Comparison of ENCODE assay signal across 17 cellular contexts in the genomic region with DNA sequence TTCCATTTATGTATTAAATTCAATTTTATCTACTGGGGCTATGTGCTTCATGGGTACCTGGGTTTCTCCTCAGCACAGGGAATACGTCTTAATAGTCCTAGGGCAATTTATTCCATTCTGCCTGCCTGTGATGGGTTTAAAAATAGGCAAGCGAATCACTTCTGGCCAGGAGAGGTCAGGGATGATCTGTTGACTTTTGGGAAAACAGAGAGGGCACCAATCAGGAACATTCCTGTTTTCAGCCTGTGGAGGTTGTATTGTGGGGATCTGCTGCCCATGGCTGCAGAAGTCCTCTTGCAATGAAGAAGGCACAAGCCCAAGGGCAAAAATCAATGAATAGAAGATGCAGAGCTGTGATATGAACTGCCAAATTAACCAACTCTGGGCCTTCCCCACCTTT.
A peak's percentile ranks its signal among the peaks of the same experiment; 100 is the strongest.
DNase-seq lines count a peak whose midpoint lies in the region; ATAC-seq and TF ChIP-seq lines count a peak whose summit lies in the region.
"Had no signal": no experiment of that assay in that cellular context is flagged by ENCODE, and none has a peak within 500 bp of the region (broad histone marks: within the 10 kb centered on the region; RNA-seq: fewer than 3 reads in every experiment).

No MANE protein-coding gene starts in this region.

- H3K4me1 Mint-ChIP-seq in endodermal cell: peaks cover 3% of the 10 kb centered on the region
- H3K4me1 Mint-ChIP-seq: CD8-positive, alpha-beta memory T cell had no signal

- ATAC-seq in right cardiac atrium: no peak
- no peak for ATAC-seq in HG03039 (IDR thresholded peaks at IDR 0.05; ENCODE audit: unreplicated experiment)

- H3K4me3 Mint-ChIP-seq in endodermal cell: no peak overlapping the region
- H3K4me3 Mint-ChIP-seq: CD8-positive, alpha-beta memory T cell had no signal

- POLR2A ChIA-PET in GM10248 (lab: Yijun Ruan, JAX): no interaction called here

- H3K9me3 ChIP-seq in endodermal cell (ENCODE audit: control insufficient read depth, low read length) (no peaks in the 10 kb centered on the region), right cardiac atrium (ENCODE audit: control insufficient read depth, low read length) (no peaks in the 10 kb centered on the region)
- H3K9me3 ChIP-seq: Peyer's patch had no signal

- no peaks in the 10 kb centered on the region for H3K9me3 Mint-ChIP-seq in endodermal cell

- no peaks in the 10 kb centered on the region for H3K4me1 ChIP-seq in endodermal cell (ENCODE audit: control insufficient read depth, insufficient read depth, low read length)
- H3K4me1 ChIP-seq in right cardiac atrium (ENCODE audit: control insufficient read depth, insufficient read depth, low read length): no peaks in the 10 kb centered on the region
- H3K4me1 ChIP-seq: Peyer's patch had no signal

- H3K4me3 ChIP-seq in endodermal cell (ENCODE audit: low read length) (no peak overlapping the region), right cardiac atrium (ENCODE audit: low read length) (no peak overlapping the region)
- H3K4me3 ChIP-seq: Peyer's patch had no signal

- H3K27ac ChIP-seq in endodermal cell (ENCODE audit: low read depth, low read length) (no peak overlapping the region), right cardiac atrium (ENCODE audit: low read length) (no peak overlapping the region)
- H3K27ac ChIP-seq: Peyer's patch had no signal

- no peaks in the 10 kb centered on the region for H3K36me3 Mint-ChIP-seq in endodermal cell (ENCODE audit: low read depth)
- H3K36me3 Mint-ChIP-seq: CD8-positive, alpha-beta memory T cell had no signal

- no peak overlapping the region for H3K9ac ChIP-seq in endodermal cell (ENCODE audit: extremely low read depth, low read length, poor library complexity, severe bottlenecking)

- no peaks in the 10 kb centered on the region for H3K27me3 Mint-ChIP-seq in endodermal cell (ENCODE audit: insufficient read depth)
- H3K27me3 Mint-ChIP-seq: CD8-positive, alpha-beta memory T cell had no signal

- peak; percentile 45 for TF ChIP-seq CTCF in endodermal cell (conservative IDR thresholded peaks at IDR 0.05)
- no peak for TF ChIP-seq CTCF in GM10248 (IDR thresholded peaks at IDR 0.05; ENCODE audit: control extremely low read depth, extremely low read depth, low read depth, missing control alignments)

- CTCF ChIA-PET in GM10248 (lab: Yijun Ruan, JAX): interaction anchor here (1.5 kb wide), 1 partner anchor 28 kb away, joined by 4 read pairs; no protein-coding TSS in a partner anchor

- H3K36me3 ChIP-seq in endodermal cell (ENCODE audit: control insufficient read depth, insufficient read depth, low read length): no peaks in the 10 kb centered on the region
- H3K36me3 ChIP-seq: Peyer's patch had no signal

- no peaks in the 10 kb centered on the region for H3K27me3 ChIP-seq in endodermal cell (ENCODE audit: control insufficient read depth, insufficient read depth, low read length, poor library complexity, severe bottlenecking)
- no peaks in the 10 kb centered on the region for H3K27me3 ChIP-seq in right cardiac atrium (ENCODE audit: control insufficient read depth, insufficient read depth)
- H3K27me3 ChIP-seq: Peyer's patch had no signal

- intact Hi-C loops in right cardiac atrium (cut with DNase I): no loop called here

- DNase-seq in ELF-1 (ENCODE audit: low read depth, low spot score): peak; percentile 14
- peak; percentile 46 for DNase-seq in M059J (ENCODE audit: low read depth)
- DNase-seq in endodermal cell: peak; percentile 57
- DNase-seq in myocyte (ENCODE audit: low read depth): peak; percentile 6
- no peak for DNase-seq in right cardiac atrium
- no peak for DNase-seq in GM10248 (ENCODE audit: extremely low spot score)
- DNase-seq in NCI-H510A treated with DMSO at 0.1 percent for 48 hours (lab: John Stamatoyannopoulos, UW): no peak
- DNase-seq: CD8-positive, alpha-beta memory T cell; DMS153; HCEC 1CT; NCI-H1092; NCI-H2107; NCI-H345; NCI-H774; Peyer's patch; SHP77 had no signal

- 60 to 76% methylated on average over 1 to 2 of the region's 2 CpGs for WGBS in endodermal cell (ENCODE audit: insufficient coverage in 1 of 2, insufficient read length in 1 of 2), 2 experiments
- 72% methylated on average over 2 of the region's 2 CpGs for WGBS in right cardiac atrium

- H3K27ac Mint-ChIP-seq in endodermal cell: no peak overlapping the region
- H3K27ac Mint-ChIP-seq: CD8-positive, alpha-beta memory T cell had no signal

Comparison
In these comparisons a context has a peak if more than half of its experiments do, and no peak if none do; other contexts are left out.
1. DNase-seq: peak in ELF-1 (single experiment), M059J (single experiment), endodermal cell (single experiment) and myocyte (single experiment); none in right cardiac atrium (0 of 3), GM10248 (single experiment) and NCI-H510A treated with DMSO at 0.1 percent for 48 hours (single experiment).